In the genomic region with DNA sequence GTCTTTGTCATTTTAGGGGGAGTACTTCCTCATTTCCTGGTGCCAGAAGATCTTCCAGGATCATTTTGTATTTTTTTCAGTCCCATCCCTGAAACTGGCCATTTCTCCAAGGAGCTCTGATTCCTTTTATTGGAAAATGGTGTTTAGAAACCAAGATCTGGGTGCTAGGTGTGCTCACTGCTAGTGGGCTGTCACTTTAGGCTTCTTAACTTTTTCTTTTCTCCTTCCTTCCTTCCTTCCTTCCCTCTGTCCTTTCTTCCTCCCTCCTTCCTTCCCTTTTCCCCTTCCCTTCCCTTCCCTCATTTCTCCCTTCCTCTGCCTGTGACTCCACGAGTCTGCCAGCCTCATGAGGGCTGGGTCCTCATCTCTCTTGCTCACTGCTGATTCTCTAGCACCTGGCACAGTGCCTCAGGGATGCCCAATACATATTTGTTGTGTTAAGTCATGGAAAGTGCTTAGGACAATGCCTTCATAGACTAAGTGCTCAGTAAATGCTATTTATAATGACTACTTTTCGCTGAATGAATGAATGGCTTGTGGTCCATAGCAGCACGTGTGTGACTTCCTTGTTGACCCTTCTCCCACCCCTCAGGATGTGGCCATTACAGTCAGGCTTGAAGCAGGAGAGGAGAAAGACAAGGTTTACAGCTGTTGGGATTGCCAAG, we compare ENCODE assay signal across 20 cellular contexts.
"Had no signal": no experiment of that assay in that cellular context is flagged by ENCODE, and none has a peak within 500 bp of the region (broad histone marks: within the 10 kb centered on the region; RNA-seq: fewer than 3 reads in every experiment).

No MANE protein-coding gene starts in this region.

- DNase-seq: activated CD4-positive, alpha-beta T cell treated with anti-CD3 and anti-CD28 coated beads, Interleukin-2, amount 10 ng/mL, durations not matched to agents 7 days and 5 days; activated CD4-positive, CD25-positive, alpha-beta regulatory T cell; activated CD8-positive, alpha-beta memory T cell treated with anti-CD3 and anti-CD28 coated beads for 24 hours; activated naive CD4-positive, alpha-beta T cell; activated naive CD8-positive, alpha-beta T cell treated with anti-CD3 and anti-CD28 coated beads, Interleukin-2, amount 10 ng/mL, durations not matched to agents 7 days and 5 days; anterior cingulate cortex; brain microvascular endothelial cell; cerebellar nuclear complex; effector CD8-positive, alpha-beta T cell; left ventricle myocardium superior; mesendoderm; retina; stimulated activated CD4-positive, alpha-beta T cell treated with anti-CD3 and anti-CD28 coated beads, Interleukin-4, amount 100 ng/mL, for 1 hour; stimulated activated naive CD4-positive, alpha-beta T cell; substantia nigra; T-helper 17 cell had no signal

- ATAC-seq: left ventricle myocardium superior; natural killer cell treated with Interleukin-12 subunit alpha and Interleukin-12 subunit beta and Interleukin-15 and Interleukin-18, amount 100 ng/mL, for 72 hours; T-helper 17 cell had no signal

- H3K27me3 ChIP-seq: brain microvascular endothelial cell, hepatocyte, tibial nerve had no signal

- H3K4me3 ChIP-seq: hepatocyte, tibial nerve had no signal

- H3K36me3 ChIP-seq: brain microvascular endothelial cell had no signal

- H3K27ac ChIP-seq: brain microvascular endothelial cell, epithelial cell of prostate, hepatocyte, tibial nerve had no signal
